Comparison of ENCODE assay signal across 16 cellular contexts in genomic region chr7:106117767-106118544, GRCh38. TPM values are rescaled to one million over a fixed set of nuclear protein-coding genes. Genes with fewer than 3 reads are reported as not detected.
DNase-seq lines count a peak whose midpoint lies in the region; ATAC-seq, FAIRE-seq and TF ChIP-seq lines count a peak whose summit lies in the region.
"Had no signal": no experiment of that assay in that cellular context is flagged by ENCODE, and none has a peak within 500 bp of the region (broad histone marks: within the 10 kb centered on the region; RNA-seq: fewer than 3 reads in every experiment).

No MANE protein-coding gene starts in this region.

- POLR2A ChIA-PET in OCI-LY7 (lab: Charles Lee) = interaction anchor here (1.1 to 12.7 kb wide), 8 partner anchors 14 to 59 kb away, joined by 3 to 297 read pairs (median 10); no protein-coding TSS in a partner anchor

- H3K36me3 Mint-ChIP-seq in naive B cell = no peaks in the 10 kb centered on the region

- H3K4me1 ChIP-seq in OCI-LY7 (ENCODE audit: insufficient read depth, low read length, poor library complexity, severe bottlenecking) = peaks cover 90% of the 10 kb centered on the region
- peaks cover 0 to 37% (median 7%) of the 10 kb centered on the region in 12 donors for H3K4me1 ChIP-seq in heart left ventricle
- peaks cover 36% of the 10 kb centered on the region for H3K4me1 ChIP-seq in stomach smooth muscle (ENCODE audit: control insufficient read depth, insufficient read depth, low read length)
- H3K4me1 ChIP-seq in breast epithelium = no peaks in the 10 kb centered on the region

- peaks cover 46 to 61% (median 56%) of the 10 kb centered on the region in 3 donors for H3K4me1 Mint-ChIP-seq in naive B cell

- CTCF ChIA-PET in OCI-LY7 (lab: Charles Lee; ENCODE audit: unreplicated experiment) = interaction anchor here (1.7 kb wide), 1 partner anchor 45 kb away, joined by 7 read pairs; no protein-coding TSS in a partner anchor

- DNase-seq in OCI-LY7 (ENCODE audit: low spot score) = no peak
- no peak for DNase-seq in heart left ventricle
- no peak for DNase-seq in naive B cell
- DNase-seq in CD1c-positive myeloid dendritic cell (ENCODE audit: extremely low spot score) = no peak
- DNase-seq in D721Med (ENCODE audit: insufficient read length, low spot score) = no peak
- DNase-seq in breast epithelium (ENCODE audit: low spot score in 2 of 2) = no peak
- no peak for DNase-seq in SKM-1 treated with dmso at 0.1 percent for 144 hours (lab: John Stamatoyannopoulos, UW; ENCODE audit: unreplicated experiment)
- DNase-seq: DMS 273 treated with DMSO at 0.1 percent for 48 hours, MV-4-11, NCI-H1417 treated with DMSO at 0.1 percent for 48 hours, NCI-H226, NCI-H526, PC-9, SK-N-SH had no signal

- no peaks in the 10 kb centered on the region for H3K36me3 ChIP-seq in OCI-LY7 (ENCODE audit: insufficient read depth, low read length)
- no peaks in the 10 kb centered on the region for H3K36me3 ChIP-seq in heart left ventricle
- no peaks in the 10 kb centered on the region for H3K36me3 ChIP-seq in stomach smooth muscle (ENCODE audit: control insufficient read depth in 2 of 2, insufficient read depth in 2 of 2, low read length in 2 of 2)
- H3K36me3 ChIP-seq in breast epithelium = no peaks in the 10 kb centered on the region

- intact Hi-C loops in OCI-LY7 (cut with micrococcal nuclease; ENCODE audit: unreplicated experiment) (loop anchor here (10.0 kb wide), 1 partner anchor 1103 kb away; the partner anchor contains the start of gene KMT2E), heart left ventricle (cut with DNase I) (no loop called here), breast epithelium (cut with DNase I; ENCODE audit: low total_unique reads) (no loop called here)

- peak overlapping the region; percentile 69; the same call in 1 of the 2 replicates for H2AFZ ChIP-seq in OCI-LY7 (ENCODE audit: low read length)
- H2AFZ ChIP-seq: PC-9 had no signal

- peak overlapping the region; percentile 66 for H3K4me2 ChIP-seq in OCI-LY7 (ENCODE audit: low read length)
- H3K4me2 ChIP-seq: PC-9, SK-N-SH had no signal

- H3K4me3 Mint-ChIP-seq in naive B cell = peak overlapping the region in 1 of 8 donors; percentile 60

- no peaks in the 10 kb centered on the region for H3K27me3 Mint-ChIP-seq in naive B cell

- H3K9me3 Mint-ChIP-seq in naive B cell = no peaks in the 10 kb centered on the region

- no peaks in the 10 kb centered on the region for H4K20me1 ChIP-seq in OCI-LY7 (ENCODE audit: insufficient read depth, low read length)

- H3K9me2 ChIP-seq in OCI-LY7 (ENCODE audit: insufficient read depth, low read length) = no peaks in the 10 kb centered on the region
- H3K9me2 ChIP-seq: SK-N-SH had no signal

- no peak for TF ChIP-seq CTCF in OCI-LY7 (conservative IDR thresholded peaks at IDR 0.05; ENCODE audit: low read length)
- TF ChIP-seq CTCF in heart left ventricle (IDR thresholded peaks at IDR 0.05) = no peak
- TF ChIP-seq CTCF in D721Med (IDR thresholded peaks at IDR 0.05; ENCODE audit: insufficient read depth, missing control alignments) = no peak
- no peak for TF ChIP-seq CTCF in breast epithelium (IDR thresholded peaks at IDR 0.05)

- BruUV-seq in OCI-LY7 (replicated peaks; lab: Mats Ljungman, UMichigan) = no TSS peak

- H3K27me3 ChIP-seq in heart left ventricle (no peaks in the 10 kb centered on the region), stomach smooth muscle (ENCODE audit: control insufficient read depth in 1 of 2, insufficient read depth in 2 of 2, low read length in 2 of 2) (no peaks in the 10 kb centered on the region), breast epithelium (no peaks in the 10 kb centered on the region)

- H3K9me3 ChIP-seq in OCI-LY7 (ENCODE audit: low read length) (no peaks in the 10 kb centered on the region), heart left ventricle (no peaks in the 10 kb centered on the region), stomach smooth muscle (ENCODE audit: control insufficient read depth in 2 of 2, low read length in 2 of 2) (no peaks in the 10 kb centered on the region), breast epithelium (no peaks in the 10 kb centered on the region)
- H3K9me3 ChIP-seq: SK-N-SH had no signal

- H3K4me3 ChIP-seq in OCI-LY7 (ENCODE audit: low read depth, low read length, poor library complexity, severe bottlenecking) (peak overlapping the region; percentile 28), heart left ventricle (no peak overlapping the region), stomach smooth muscle (ENCODE audit: low read length in 2 of 2) (peak overlapping the region in 1 of 2 donors; percentile 29), breast epithelium (no peak overlapping the region)
- H3K4me3 ChIP-seq: PC-9 had no signal

- FAIRE-seq in D721Med (lab: Jason Lieb, UNC) = no peak
- FAIRE-seq: H54 had no signal

- TF ChIP-seq POLR2A in heart left ventricle (IDR thresholded peaks at IDR 0.05) (no peak), breast epithelium (IDR thresholded peaks at IDR 0.05) (no peak)

- H3K79me2 ChIP-seq in OCI-LY7 (ENCODE audit: insufficient read depth, low read depth, low read length) = peaks cover 4% of the 10 kb centered on the region; the same call in 1 of the 2 replicates

- peak overlapping the region in 5 of 6 donors; percentile 6 to 94 (median 81) for H3K27ac Mint-ChIP-seq in naive B cell

- H3K27ac ChIP-seq in OCI-LY7 (ENCODE audit: low read depth, low read length, poor library complexity, severe bottlenecking) (peak overlapping the region; percentile 83), heart left ventricle (peak overlapping the region in 11 of 12 donors; percentile 25 to 79 (median 63)), stomach smooth muscle (ENCODE audit: low read length) (peak overlapping the region; percentile 69), breast epithelium (no peak overlapping the region)
- H3K27ac ChIP-seq: PC-9 had no signal

- H3K9ac ChIP-seq in stomach smooth muscle (ENCODE audit: low read length in 2 of 2) = peak overlapping the region in 1 of 2 donors; percentile 43
- H3K9ac ChIP-seq: SK-N-SH had no signal

- WGBS in heart left ventricle, 4 donors = 48 to 74% (median 61%) methylated on average over 9 of the region's 9 CpGs

- peak; percentile 80 to 92 (median 90) for ATAC-seq in heart left ventricle
- ATAC-seq in naive B cell (ENCODE audit: low read depth in 2 of 2) = no peak

RNA-seq across cellular contexts. Expression of gene SYPL1, which starts 5.8 kb away (rescaled TPM):
- total RNA-seq in OCI-LY7 (2014; rRNA removed; shearing (Covaris generic)) = 30.4 and 34.1 TPM in 2 replicates
- 112 and 118 TPM in 2 replicates for total RNA-seq in OCI-LY7 (2022)
- 10 to 100 TPM; 71.7 to 99.8 (median 78.5) TPM for total RNA-seq in heart left ventricle
- polyA plus RNA-seq in heart left ventricle = 10 to 100 TPM; 70.6 to 93.4 TPM
- 100 to 1,000 TPM; 234 to 353 (median 246) TPM for polyA plus RNA-seq in naive B cell (ENCODE audit: low read depth in 6 of 6)
- total RNA-seq in breast epithelium = 100 to 1,000 TPM in 1 of 3 donors, 10 to 100 TPM in 2; 96.2 to 116 (median 98.3) TPM

Comparison
In these comparisons a context has a peak if more than half of its experiments do, and no peak if none do; other contexts are left out.
1. H3K27ac ChIP-seq: peak in OCI-LY7 (single experiment), heart left ventricle (11 of 12) and stomach smooth muscle (single experiment); none in breast epithelium (0 of 2).
2. ATAC-seq: peak in heart left ventricle (4 of 4); none in naive B cell (0 of 2).